In genomic region chr1:151986501-151987190, GRCh38 we compare ENCODE assay signal across 19 cellular contexts. TPM values are rescaled to one million over a fixed set of nuclear protein-coding genes. Genes with fewer than 3 reads are reported as not detected.
DNase-seq lines count a peak whose midpoint lies in the region; ATAC-seq, FAIRE-seq and TF ChIP-seq lines count a peak whose summit lies in the region.
"Had no signal": no experiment of that assay in that cellular context is flagged by ENCODE, and none has a peak within 500 bp of the region (broad histone marks: within the 10 kb centered on the region; RNA-seq: fewer than 3 reads in every experiment).

No MANE protein-coding gene starts in this region.

- no peak overlapping the region for H3K4me3 ChIP-seq in keratinocyte (ENCODE audit: control insufficient read depth in 2 of 3, extremely low read depth in 1 of 3, insufficient read depth in 2 of 3, low read depth in 1 of 3, low read length in 3 of 3)
- H3K4me3 ChIP-seq in vagina, result no peak overlapping the region
- H3K4me3 ChIP-seq: adrenal gland, cardiac muscle cell, dorsolateral prefrontal cortex, gastroesophageal sphincter had no signal

- H3K9me3 ChIP-seq in keratinocyte (ENCODE audit: control insufficient read depth, low read depth, low read length) (no peaks in the 10 kb centered on the region), vagina (no peaks in the 10 kb centered on the region)
- H3K9me3 ChIP-seq: adrenal gland, gastroesophageal sphincter had no signal

- H3K4me1 ChIP-seq in keratinocyte (ENCODE audit: control insufficient read depth, extremely low read depth, insufficient read depth, low read length) (peaks cover 52% of the 10 kb centered on the region), vagina (peaks cover 73% of the 10 kb centered on the region)

- H3K36me3 ChIP-seq in keratinocyte (ENCODE audit: control insufficient read depth in 2 of 2, extremely low read depth in 1 of 2, insufficient read depth in 2 of 2, low read length in 2 of 2) (peaks cover 36 to 61% of the 10 kb centered on the region in 2 experiments), vagina (peaks cover 3 to 49% of the 10 kb centered on the region in 2 donors)
- H3K36me3 ChIP-seq: cardiac muscle cell had no signal

- H3K27me3 ChIP-seq in keratinocyte (ENCODE audit: control insufficient read depth, extremely low read depth, insufficient read depth, low read length), result no peaks in the 10 kb centered on the region
- no peaks in the 10 kb centered on the region for H3K27me3 ChIP-seq in vagina
- H3K27me3 ChIP-seq: adrenal gland, gastroesophageal sphincter had no signal

- POLR2A ChIA-PET in RWPE1 (lab: Yijun Ruan, JAX; ENCODE audit: low non-redundant PET), result no interaction called here

- TF ChIP-seq CTCF in natural killer cell (IDR thresholded peaks at IDR 0.05) (no peak), RWPE1 (conservative IDR thresholded peaks at IDR 0.05; ENCODE audit: low read depth) (no peak), keratinocyte (optimal IDR thresholded peaks at IDR 0.05 in 1 of 3, IDR thresholded peaks at IDR 0.05 in 1 of 3, conservative IDR thresholded peaks at IDR 0.05 in 1 of 3; ENCODE audit: extremely low read depth in 1 of 3, insufficient read depth in 2 of 3, low read length in 3 of 3) (no peak), type B pancreatic cell (conservative IDR thresholded peaks at IDR 0.05) (no peak), vagina (IDR thresholded peaks at IDR 0.05) (no peak)

- H3K9me3 Mint-ChIP-seq in natural killer cell treated with Interleukin-12 subunit alpha and Interleukin-12 subunit beta and Interleukin-15 and Interleukin-18, amount 100 ng/mL, for 72 hours, result no peaks in the 10 kb centered on the region
- H3K9me3 Mint-ChIP-seq in natural killer cell (no peaks in the 10 kb centered on the region), type B pancreatic cell (no peaks in the 10 kb centered on the region)
- no peaks in the 10 kb centered on the region for H3K9me3 Mint-ChIP-seq in stimulated activated effector memory CD8-positive, alpha-beta T cell treated with anti-CD3 and anti-CD28 coated beads, Interleukin-12 subunit alpha, Interleukin-12 subunit beta, amount 100 ng/mL, for 72 hours
- H3K9me3 Mint-ChIP-seq: activated B cell treated with CpG ODN at 0.5 μM for 24 hours had no signal

- CTCF ChIA-PET in RWPE1 (lab: Yijun Ruan, JAX), result interaction anchor here (0.9 kb wide), 2 partner anchors 15 to 53 kb away, joined by 3 to 4 read pairs; no protein-coding TSS in a partner anchor

- H3K4me1 Mint-ChIP-seq in natural killer cell treated with Interleukin-12 subunit alpha and Interleukin-12 subunit beta and Interleukin-15 and Interleukin-18, amount 100 ng/mL, for 72 hours (ENCODE audit: low read depth in 2 of 2), result peaks cover 67 to 86% of the 10 kb centered on the region in 2 donors
- peaks cover 56 to 67% of the 10 kb centered on the region in 2 donors for H3K4me1 Mint-ChIP-seq in natural killer cell
- peaks cover 30% of the 10 kb centered on the region for H3K4me1 Mint-ChIP-seq in type B pancreatic cell (ENCODE audit: unreplicated experiment)
- H3K4me1 Mint-ChIP-seq in stimulated activated effector memory CD8-positive, alpha-beta T cell treated with anti-CD3 and anti-CD28 coated beads, Interleukin-12 subunit alpha, Interleukin-12 subunit beta, amount 100 ng/mL, for 72 hours, result peaks cover 82% of the 10 kb centered on the region

- H3K27ac Mint-ChIP-seq in natural killer cell treated with Interleukin-12 subunit alpha and Interleukin-12 subunit beta and Interleukin-15 and Interleukin-18, amount 100 ng/mL, for 72 hours, result peak overlapping the region in 1 of 2 donors; percentile 13
- no peak overlapping the region for H3K27ac Mint-ChIP-seq in natural killer cell
- H3K27ac Mint-ChIP-seq in type B pancreatic cell, result peak overlapping the region; percentile 26
- H3K27ac Mint-ChIP-seq in stimulated activated effector memory CD8-positive, alpha-beta T cell treated with anti-CD3 and anti-CD28 coated beads, Interleukin-12 subunit alpha, Interleukin-12 subunit beta, amount 100 ng/mL, for 72 hours, result no peak overlapping the region
- H3K27ac Mint-ChIP-seq: activated B cell treated with CpG ODN at 0.5 μM for 24 hours had no signal

- H3K4me3 Mint-ChIP-seq in natural killer cell treated with Interleukin-12 subunit alpha and Interleukin-12 subunit beta and Interleukin-15 and Interleukin-18, amount 100 ng/mL, for 72 hours, result peak overlapping the region; percentile 8
- H3K4me3 Mint-ChIP-seq in natural killer cell (no peak overlapping the region), type B pancreatic cell (peak overlapping the region; percentile 4)
- H3K4me3 Mint-ChIP-seq in stimulated activated effector memory CD8-positive, alpha-beta T cell treated with anti-CD3 and anti-CD28 coated beads, Interleukin-12 subunit alpha, Interleukin-12 subunit beta, amount 100 ng/mL, for 72 hours, result no peak overlapping the region
- H3K4me3 Mint-ChIP-seq: activated B cell treated with CpG ODN at 0.5 μM for 24 hours had no signal

- H3K79me2 ChIP-seq in keratinocyte (ENCODE audit: control insufficient read depth, insufficient read depth, low read length), result peaks cover 72% of the 10 kb centered on the region

- peaks cover 33% of the 10 kb centered on the region for H3K36me3 Mint-ChIP-seq in natural killer cell treated with Interleukin-12 subunit alpha and Interleukin-12 subunit beta and Interleukin-15 and Interleukin-18, amount 100 ng/mL, for 72 hours
- H3K36me3 Mint-ChIP-seq in natural killer cell (peaks cover 14% of the 10 kb centered on the region), type B pancreatic cell (peaks cover 15% of the 10 kb centered on the region)
- peaks cover 87% of the 10 kb centered on the region for H3K36me3 Mint-ChIP-seq in stimulated activated effector memory CD8-positive, alpha-beta T cell treated with anti-CD3 and anti-CD28 coated beads, Interleukin-12 subunit alpha, Interleukin-12 subunit beta, amount 100 ng/mL, for 72 hours

- no peak for ATAC-seq in natural killer cell treated with Interleukin-12 subunit alpha and Interleukin-12 subunit beta and Interleukin-15 and Interleukin-18, amount 100 ng/mL, for 72 hours
- ATAC-seq in natural killer cell, result no peak
- no peak for ATAC-seq in stimulated activated effector memory CD8-positive, alpha-beta T cell treated with anti-CD3 and anti-CD28 coated beads, Interleukin-12 subunit alpha, Interleukin-12 subunit beta, amount 100 ng/mL, for 72 hours
- ATAC-seq: gastroesophageal sphincter had no signal

- no peak overlapping the region for H2AFZ ChIP-seq in keratinocyte (ENCODE audit: control insufficient read depth, low read length)

- H4K20me1 ChIP-seq in keratinocyte (ENCODE audit: control insufficient read depth, extremely low read depth, insufficient read depth, low read length), result peaks cover 16% of the 10 kb centered on the region

- no peaks in the 10 kb centered on the region for H3K9me1 ChIP-seq in keratinocyte (ENCODE audit: control insufficient read depth, extremely low read depth, insufficient read depth, low read length)

- no peaks in the 10 kb centered on the region for H3K27me3 Mint-ChIP-seq in natural killer cell treated with Interleukin-12 subunit alpha and Interleukin-12 subunit beta and Interleukin-15 and Interleukin-18, amount 100 ng/mL, for 72 hours
- H3K27me3 Mint-ChIP-seq in natural killer cell (ENCODE audit: low read depth in 2 of 2) (no peaks in the 10 kb centered on the region), type B pancreatic cell (peaks cover 2% of the 10 kb centered on the region)
- H3K27me3 Mint-ChIP-seq: activated B cell treated with CpG ODN at 0.5 μM for 24 hours had no signal

- no peak for TF ChIP-seq POLR2A in vagina (IDR thresholded peaks at IDR 0.05)

- H3K4me2 ChIP-seq in keratinocyte (ENCODE audit: control insufficient read depth, extremely low read depth, insufficient read depth, low read depth, low read length), result no peak overlapping the region

- no peak for FAIRE-seq in keratinocyte (lab: Jason Lieb, UNC)

- no peak overlapping the region for H3K9ac ChIP-seq in keratinocyte (ENCODE audit: control insufficient read depth, extremely low read depth, insufficient read depth, low read length)

- H3K27ac ChIP-seq in RWPE1 (peak overlapping the region; percentile 84), keratinocyte (ENCODE audit: control insufficient read depth, insufficient read depth, low read length) (peak overlapping the region; percentile 22), vagina (no peak overlapping the region)
- H3K27ac ChIP-seq: adrenal gland, cardiac muscle cell, dorsolateral prefrontal cortex had no signal

- intact Hi-C loops in natural killer cell (cut with micrococcal nuclease) (no loop called here), vagina (cut with DNase I) (no loop called here)

- dilution Hi-C loops in keratinocyte (cut with MboI; ENCODE audit: extremely low pct_ligation_motif_present, low sequenced_read_pairs), result no loop called here

- DNase-seq in natural killer cell treated with Interleukin-12 subunit alpha and Interleukin-12 subunit beta and Interleukin-15 and Interleukin-18, amount 100 ng/mL, for 72 hours (ENCODE audit: low spot score), result no peak
- DNase-seq in natural killer cell (no peak), RWPE1 (ENCODE audit: low spot score) (no peak), keratinocyte (ENCODE audit: low read depth, low spot score) (no peak), type B pancreatic cell (ENCODE audit: extremely low spot score, unreplicated experiment) (no peak), OCI-M2 (lab: John Stamatoyannopoulos, UW; ENCODE audit: unreplicated experiment) (no peak), vagina (ENCODE audit: extremely low spot score in 2 of 2) (no peak)
- no peak for DNase-seq in stimulated activated effector memory CD8-positive, alpha-beta T cell treated with anti-CD3 and anti-CD28 coated beads, Interleukin-12 subunit alpha, Interleukin-12 subunit beta, amount 100 ng/mL, for 72 hours (ENCODE audit: low spot score in 2 of 2)
- DNase-seq: activated B cell treated with CpG ODN at 0.5 μM for 24 hours; activated CD8-positive, alpha-beta memory T cell treated with anti-CD3 and anti-CD28 coated beads for 24 hours; adrenal gland; dorsolateral prefrontal cortex; Karpas-422; NCI-H1105 treated with DMSO at 0.1 percent for 48 hours; NCI-H526 treated with DMSO at 0.1 percent for 48 hours; SHP77 treated with DMSO at 0.1 percent for 48 hours; stimulated activated CD8-positive, alpha-beta memory T cell treated with anti-CD3 and anti-CD28 coated beads, Interleukin-4, amount 100 ng/mL, for 48 hours had no signal

RNA-seq across cellular contexts. Expression of gene S100A10, which starts 7.0 kb away (rescaled TPM):
- 100 to 1,000 TPM; 152 to 263 TPM for total RNA-seq in natural killer cell treated with Interleukin-12 subunit alpha and Interleukin-12 subunit beta and Interleukin-15 and Interleukin-18, amount 100 ng/mL, for 72 hours
- total RNA-seq in natural killer cell (100 to 1,000 TPM; 142 to 200 (median 183) TPM), type B pancreatic cell (ENCODE audit: low replicate concordance) (316 and 1,258 TPM in 2 replicates), vagina (176 TPM)
- 762 to 1,688 TPM (median 1,061 TPM) in 3 replicates for polyA plus RNA-seq in keratinocyte
- polyA plus RNA-seq in keratinocyte (2011; ENCODE audit: low read depth), result 7,825 TPM
- polyA plus RNA-seq in keratinocyte (2011; cell fraction: cytosol; rRNA removed), result 1,426 and 2,466 TPM in 2 replicates
- 399 and 409 TPM in 2 replicates for polyA plus RNA-seq in keratinocyte (2011; cell fraction: nucleus; rRNA removed)
- polyA plus RNA-seq in keratinocyte (2012; ENCODE audit: low replicate concordance), result 2,272 and 2,757 TPM in 2 replicates
- 156 to 769 TPM (median 744 TPM) in 3 replicates for polyA minus RNA-seq in keratinocyte
- polyA minus RNA-seq in keratinocyte (2011; cell fraction: cytosol; rRNA and poly(A)+ RNA removed), result 3,568 TPM
- 194 and 286 TPM in 2 replicates for polyA minus RNA-seq in keratinocyte (2011; cell fraction: nucleus; rRNA and poly(A)+ RNA removed)

RNA-seq across cellular contexts. Expression of gene S100A11, which starts 50.2 kb away (rescaled TPM):
- total RNA-seq in natural killer cell treated with Interleukin-12 subunit alpha and Interleukin-12 subunit beta and Interleukin-15 and Interleukin-18, amount 100 ng/mL, for 72 hours, result 100 to 1,000 TPM; 113 to 239 TPM
- total RNA-seq in natural killer cell (100 to 1,000 TPM in 1 of 3 donors, 10 to 100 TPM in 2; 70.5 to 114 (median 88.9) TPM), type B pancreatic cell (ENCODE audit: low replicate concordance) (511 and 1,438 TPM in 2 replicates), vagina (559 TPM)
- polyA plus RNA-seq in keratinocyte, result 3,230 to 4,658 TPM (median 4,125 TPM) in 3 replicates
- polyA plus RNA-seq in keratinocyte (2011; ENCODE audit: low read depth), result 385 TPM
- 5,163 and 5,922 TPM in 2 replicates for polyA plus RNA-seq in keratinocyte (2011; cell fraction: cytosol; rRNA removed)
- polyA plus RNA-seq in keratinocyte (2011; cell fraction: nucleus; rRNA removed), result 1,558 and 1,872 TPM in 2 replicates
- 4,957 and 5,664 TPM in 2 replicates for polyA plus RNA-seq in keratinocyte (2012; ENCODE audit: low replicate concordance)
- polyA minus RNA-seq in keratinocyte, result 2,598 to 4,430 TPM (median 2,761 TPM) in 3 replicates
- polyA minus RNA-seq in keratinocyte (2011; cell fraction: cytosol; rRNA and poly(A)+ RNA removed), result 2,126 TPM
- polyA minus RNA-seq in keratinocyte (2011; cell fraction: nucleus; rRNA and poly(A)+ RNA removed), result 610 and 888 TPM in 2 replicates

Comparison
In these comparisons a context has a peak if more than half of its experiments do, and no peak if none do; other contexts are left out.
1. H3K4me3 Mint-ChIP-seq: peak in natural killer cell treated with Interleukin-12 subunit alpha and Interleukin-12 subunit beta and Interleukin-15 and Interleukin-18, amount 100 ng/mL, for 72 hours (single experiment) and type B pancreatic cell (single experiment); none in natural killer cell (single experiment) and stimulated activated effector memory CD8-positive, alpha-beta T cell treated with anti-CD3 and anti-CD28 coated beads, Interleukin-12 subunit alpha, Interleukin-12 subunit beta, amount 100 ng/mL, for 72 hours (single experiment).